ENCODE assay signal across 19 cellular contexts in genomic region chr22:20561882-20562281, GRCh38. TPM values are rescaled to one million over a fixed set of nuclear protein-coding genes. Genes with fewer than 3 reads are reported as not detected.
DNase-seq lines count a peak whose midpoint lies in the region; ATAC-seq and TF ChIP-seq lines count a peak whose summit lies in the region.
"Had no signal": no experiment of that assay in that cellular context is flagged by ENCODE, and none has a peak within 500 bp of the region (broad histone marks: within the 10 kb centered on the region; RNA-seq: fewer than 3 reads in every experiment).

No MANE protein-coding gene starts in this region.

- CTCF ChIA-PET in AG04450 (lab: Charles Lee) (interaction anchor here (1.2 to 7.8 kb wide), 2 partner anchors 9 to 17 kb away, joined by 3 to 82 read pairs; no protein-coding TSS in a partner anchor), T-cell (lab: Charles Lee) (interaction anchor here (0.9 to 2.4 kb wide), 2 partner anchors 9 kb away, joined by 4 to 7 read pairs; no protein-coding TSS in a partner anchor)
- CTCF ChIA-PET in naive thymus-derived CD4-positive, alpha-beta T cell (lab: Charles Lee), result interaction anchor here (1.2 to 16.7 kb wide), 4 partner anchors 6 to 99 kb away, joined by 3 to 229 read pairs (median 116); no protein-coding TSS in a partner anchor

- H3K4me3 ChIP-seq in AG04450 (ENCODE audit: low read depth, low read length) (no peak overlapping the region), coronary artery (no peak overlapping the region)
- H3K4me3 ChIP-seq in CD4-positive, CD25-positive, alpha-beta regulatory T cell (ENCODE audit: low read depth, low read length), result no peak overlapping the region
- no peak overlapping the region for H3K4me3 ChIP-seq in naive thymus-derived CD4-positive, alpha-beta T cell (ENCODE audit: low read length)
- H3K4me3 ChIP-seq: HAP-1 had no signal

- H3K27ac ChIP-seq in AG04450 (ENCODE audit: low read depth, low read length) (peak overlapping the region; percentile 21), coronary artery (no peak overlapping the region)
- no peak overlapping the region for H3K27ac ChIP-seq in CD4-positive, CD25-positive, alpha-beta regulatory T cell (ENCODE audit: insufficient read depth, low read length, poor library complexity, severe bottlenecking)
- no peak overlapping the region for H3K27ac ChIP-seq in naive thymus-derived CD4-positive, alpha-beta T cell (ENCODE audit: low read depth, low read length)
- H3K27ac ChIP-seq: C4-2B had no signal

- intact Hi-C loops in naive thymus-derived CD4-positive, alpha-beta T cell (cut with micrococcal nuclease), result no loop called here

- peaks cover 39% of the 10 kb centered on the region for H3K36me3 ChIP-seq in CD4-positive, CD25-positive, alpha-beta regulatory T cell (ENCODE audit: control insufficient read depth, insufficient read depth, low read length)
- peaks cover 0 to 39% (median 18%) of the 10 kb centered on the region in 3 experiments for H3K36me3 ChIP-seq in naive thymus-derived CD4-positive, alpha-beta T cell (ENCODE audit: control insufficient read depth in 2 of 3, insufficient read depth in 3 of 3, low read length in 3 of 3)

- no peaks in the 10 kb centered on the region for H3K27me3 ChIP-seq in AG04450 (ENCODE audit: control insufficient read depth, insufficient read depth, low read length)
- H3K27me3 ChIP-seq in CD4-positive, CD25-positive, alpha-beta regulatory T cell (ENCODE audit: control insufficient read depth, insufficient read depth, low read length), result no peaks in the 10 kb centered on the region
- no peaks in the 10 kb centered on the region for H3K27me3 ChIP-seq in naive thymus-derived CD4-positive, alpha-beta T cell (ENCODE audit: control insufficient read depth in 2 of 2, insufficient read depth in 2 of 2, low read length in 2 of 2)

- peaks cover 0 to 12% (median 4%) of the 10 kb centered on the region in 7 donors for H3K9me3 Mint-ChIP-seq in CD4-positive, CD25-positive, alpha-beta regulatory T cell
- H3K9me3 Mint-ChIP-seq in T-cell, result peaks cover 0 to 11% (median 9%) of the 10 kb centered on the region in 3 donors
- peaks cover 0 to 19% (median 9%) of the 10 kb centered on the region in 11 donors for H3K9me3 Mint-ChIP-seq in naive thymus-derived CD4-positive, alpha-beta T cell

- peak overlapping the region in 2 of 4 donors; percentile 18 to 57 for H3K4me3 Mint-ChIP-seq in CD4-positive, CD25-positive, alpha-beta regulatory T cell
- no peak overlapping the region for H3K4me3 Mint-ChIP-seq in T-cell
- H3K4me3 Mint-ChIP-seq in naive thymus-derived CD4-positive, alpha-beta T cell, result no peak overlapping the region

- TF ChIP-seq CTCF in AG04450 (IDR thresholded peaks at IDR 0.05; ENCODE audit: low read depth, low read length) (no peak), coronary artery (IDR thresholded peaks at IDR 0.05) (no peak)

- no peak for ATAC-seq in CD4-positive, CD25-positive, alpha-beta regulatory T cell (ENCODE audit: low read depth in 2 of 2)
- no peak for ATAC-seq in T-cell (replicated peaks in 1 of 4)
- no peak for ATAC-seq in naive thymus-derived CD4-positive, alpha-beta T cell
- ATAC-seq: SK-N-SH treated with all-trans-retinoic acid at 6 μM for 48 hours had no signal

- H3K27ac Mint-ChIP-seq in CD4-positive, CD25-positive, alpha-beta regulatory T cell, result peak overlapping the region in 2 of 3 donors; percentile 47 to 80
- peak overlapping the region; percentile 98 to 99 for H3K27ac Mint-ChIP-seq in T-cell
- H3K27ac Mint-ChIP-seq in naive thymus-derived CD4-positive, alpha-beta T cell, result peak overlapping the region in 8 of 9 donors; percentile 38 to 98 (median 80)

- DNase-seq in AG04450 (ENCODE audit: low read depth, low spot score) (no peak), T-cell (no peak), NCI-H1105 treated with DMSO at 0.1 percent for 48 hours (lab: John Stamatoyannopoulos, UW) (no peak), COLO829 (ENCODE audit: low spot score) (no peak), coronary artery (ENCODE audit: low spot score) (no peak)
- no peak for DNase-seq in CD4-positive, CD25-positive, alpha-beta regulatory T cell
- DNase-seq in naive thymus-derived CD4-positive, alpha-beta T cell, result no peak
- DNase-seq: ACHN; AML-193; Calu3; GF-D8; NCI-H1092 treated with DMSO at 0.1 percent for 48 hours; NCI-H2081 treated with DMSO at 0.1 percent for 48 hours; NCI-H748 treated with DMSO at 0.1 percent for 48 hours; NK-92 treated with Interleukin-12 subunit alpha and Interleukin-12 subunit beta, amount 100 ng/mL, for 24 hours; SIG-M5 had no signal

- peaks cover 66% of the 10 kb centered on the region for H3K4me1 ChIP-seq in CD4-positive, CD25-positive, alpha-beta regulatory T cell (ENCODE audit: control insufficient read depth, insufficient read depth, low read length, poor library complexity, severe bottlenecking)
- H3K4me1 ChIP-seq in naive thymus-derived CD4-positive, alpha-beta T cell (ENCODE audit: control insufficient read depth in 2 of 2, insufficient read depth in 2 of 2, low read length in 2 of 2), result peaks cover 53 to 59% of the 10 kb centered on the region in 2 donors

- H3K4me1 Mint-ChIP-seq in CD4-positive, CD25-positive, alpha-beta regulatory T cell, result peaks cover 18 to 95% (median 49%) of the 10 kb centered on the region in 4 donors
- peaks cover 75 to 87% (median 82%) of the 10 kb centered on the region in 3 donors for H3K4me1 Mint-ChIP-seq in T-cell
- peaks cover 54 to 87% (median 76%) of the 10 kb centered on the region in 7 donors for H3K4me1 Mint-ChIP-seq in naive thymus-derived CD4-positive, alpha-beta T cell

- peaks cover 9% of the 10 kb centered on the region for H3K9me3 ChIP-seq in AG04450 (ENCODE audit: control insufficient read depth, insufficient read depth, low read length)
- peaks cover 0 to 13% of the 10 kb centered on the region in 2 experiments for H3K9me3 ChIP-seq in CD4-positive, CD25-positive, alpha-beta regulatory T cell (ENCODE audit: control insufficient read depth in 2 of 2, low read length in 2 of 2)
- peaks cover 0 to 13% (median 0%) of the 10 kb centered on the region in 3 experiments for H3K9me3 ChIP-seq in naive thymus-derived CD4-positive, alpha-beta T cell (ENCODE audit: control insufficient read depth in 2 of 3, low read length in 3 of 3)
- H3K9me3 ChIP-seq: HAP-1 had no signal

- no peaks in the 10 kb centered on the region for H3K27me3 Mint-ChIP-seq in CD4-positive, CD25-positive, alpha-beta regulatory T cell
- H3K27me3 Mint-ChIP-seq in T-cell, result no peaks in the 10 kb centered on the region
- no peaks in the 10 kb centered on the region for H3K27me3 Mint-ChIP-seq in naive thymus-derived CD4-positive, alpha-beta T cell

- POLR2A ChIA-PET in AG04450 (lab: Yijun Ruan, JAX) (no interaction called here), T-cell (lab: Charles Lee) (no interaction called here)
- POLR2A ChIA-PET in naive thymus-derived CD4-positive, alpha-beta T cell (lab: Charles Lee), result interaction anchor here (25.8 to 26.4 kb wide), 2 partner anchors 1 to 13 kb away, joined by 738 read pairs; no protein-coding TSS in a partner anchor

- H3K36me3 Mint-ChIP-seq in CD4-positive, CD25-positive, alpha-beta regulatory T cell, result peaks cover 67% of the 10 kb centered on the region
- H3K36me3 Mint-ChIP-seq in T-cell, result peaks cover 55% of the 10 kb centered on the region
- peaks cover 16 to 59% (median 40%) of the 10 kb centered on the region in 5 donors for H3K36me3 Mint-ChIP-seq in naive thymus-derived CD4-positive, alpha-beta T cell

RNA-seq across cellular contexts. Expression of gene MED15, which starts 54.5 kb away (rescaled TPM):
- 17.3 and 25.4 TPM in 2 replicates for polyA plus RNA-seq in AG04450 (2011; rRNA removed)
- polyA minus RNA-seq in AG04450 (2011; rRNA and poly(A)+ RNA removed), result 43.3 and 49.2 TPM in 2 replicates
- 397 TPM for total RNA-seq in CD4-positive, CD25-positive, alpha-beta regulatory T cell
- polyA plus RNA-seq in CD4-positive, CD25-positive, alpha-beta regulatory T cell, result 10 to 100 TPM; 35.1 to 43.0 (median 38.5) TPM
- total RNA-seq in T-cell, result 100 to 1,000 TPM; 214 to 317 (median 262) TPM
- 100 to 1,000 TPM; 169 to 235 (median 201) TPM for total RNA-seq in naive thymus-derived CD4-positive, alpha-beta T cell
- polyA plus RNA-seq in naive thymus-derived CD4-positive, alpha-beta T cell, result 10 to 100 TPM; 24.3 to 76.6 TPM
